15 cellular contexts compared by ENCODE assay signal in genomic region chr3:127787556-127787955, GRCh38. TPM values are rescaled to one million over a fixed set of nuclear protein-coding genes. Genes with fewer than 3 reads are reported as not detected.
DNase-seq lines count a peak whose midpoint lies in the region; ATAC-seq and TF ChIP-seq lines count a peak whose summit lies in the region.
"Had no signal": no experiment of that assay in that cellular context is flagged by ENCODE, and none has a peak within 500 bp of the region (broad histone marks: within the 10 kb centered on the region; RNA-seq: fewer than 3 reads in every experiment).

No MANE protein-coding gene starts in this region.

- H3K4me1 Mint-ChIP-seq in activated T-helper 1 cell treated with anti-CD3 and anti-CD28 coated beads, Interleukin-12 subunit alpha, Interleukin-12 subunit beta, Interleukin-2, Interleukin-4 antibody, amounts not matched to agents 30 ng/mL and 10 ng/mL and 1 ng/mL, durations not matched to agents 14 hours and 24 hours and 36 hours (ENCODE audit: low read depth) = no peaks in the 10 kb centered on the region
- H3K4me1 Mint-ChIP-seq in activated CD4-positive, alpha-beta T cell treated with anti-CD3 and anti-CD28 coated beads, Interleukin-2, amount 10 ng/mL, durations not matched to agents 7 days and 5 days = peaks cover 8% of the 10 kb centered on the region
- H3K4me1 Mint-ChIP-seq: activated CD4-positive, alpha-beta T cell treated with anti-CD3 and anti-CD28 coated beads for 36 hours had no signal

- H3K27me3 ChIP-seq in RWPE2 (ENCODE audit: insufficient read depth, poor library complexity, severe bottlenecking) (no peaks in the 10 kb centered on the region), esophagus muscularis mucosa (no peaks in the 10 kb centered on the region), stomach (no peaks in the 10 kb centered on the region)

- H3K27me3 Mint-ChIP-seq in activated T-helper 1 cell treated with anti-CD3 and anti-CD28 coated beads, Interleukin-12 subunit alpha, Interleukin-12 subunit beta, Interleukin-2, Interleukin-4 antibody, amounts not matched to agents 30 ng/mL and 10 ng/mL and 1 ng/mL, durations not matched to agents 14 hours and 24 hours and 36 hours (ENCODE audit: insufficient read depth) = peaks cover 4% of the 10 kb centered on the region
- peaks cover 21% of the 10 kb centered on the region for H3K27me3 Mint-ChIP-seq in activated CD4-positive, alpha-beta T cell treated with anti-CD3 and anti-CD28 coated beads, Interleukin-2, amount 10 ng/mL, durations not matched to agents 7 days and 5 days

- intact Hi-C loops in esophagus muscularis mucosa (cut with DNase I) = no loop called here
- intact Hi-C loops in stomach (cut with DNase I; ENCODE audit: low total_unique reads) = no loop called here
- intact Hi-C loops in activated T-helper 1 cell treated with anti-CD3 and anti-CD28 coated beads, Interleukin-12 subunit alpha, Interleukin-12 subunit beta, Interleukin-2, Interleukin-4 antibody, amounts not matched to agents 30 ng/mL and 10 ng/mL and 1 ng/mL, durations not matched to agents 14 hours and 24 hours and 36 hours (cut with micrococcal nuclease) = no loop called here

- TF ChIP-seq EP300 in esophagus muscularis mucosa (IDR thresholded peaks at IDR 0.05) (no peak), stomach (IDR thresholded peaks at IDR 0.05) (no peak)

- CTCF ChIA-PET in activated CD4-positive, alpha-beta T cell treated with anti-CD3 and anti-CD28 coated beads, Interleukin-2, amount 10 ng/mL, durations not matched to agents 7 days and 5 days (lab: Charles Lee) = no interaction called here

- TF ChIP-seq POLR2A in esophagus muscularis mucosa (IDR thresholded peaks at IDR 0.05; ENCODE audit: low read depth) (no peak), stomach (IDR thresholded peaks at IDR 0.05) (no peak)

- H3K27ac Mint-ChIP-seq in activated T-helper 1 cell treated with anti-CD3 and anti-CD28 coated beads, Interleukin-12 subunit alpha, Interleukin-12 subunit beta, Interleukin-2, Interleukin-4 antibody, amounts not matched to agents 30 ng/mL and 10 ng/mL and 1 ng/mL, durations not matched to agents 14 hours and 24 hours and 36 hours = no peak overlapping the region
- no peak overlapping the region for H3K27ac Mint-ChIP-seq in activated CD4-positive, alpha-beta T cell treated with anti-CD3 and anti-CD28 coated beads, Interleukin-2, amount 10 ng/mL, durations not matched to agents 7 days and 5 days
- H3K27ac Mint-ChIP-seq: activated CD4-positive, alpha-beta T cell treated with anti-CD3 and anti-CD28 coated beads for 36 hours; activated naive CD8-positive, alpha-beta T cell treated with anti-CD3 and anti-CD28 coated beads, Interleukin-2, amount 50 U/mL, for 24 hours; activated T-cell treated with anti-CD3 and anti-CD28 coated beads, Interleukin-2, amount 50 U/mL, for 24 hours; CD8-positive, alpha-beta T cell had no signal

- no peaks in the 10 kb centered on the region for H3K36me3 Mint-ChIP-seq in activated T-helper 1 cell treated with anti-CD3 and anti-CD28 coated beads, Interleukin-12 subunit alpha, Interleukin-12 subunit beta, Interleukin-2, Interleukin-4 antibody, amounts not matched to agents 30 ng/mL and 10 ng/mL and 1 ng/mL, durations not matched to agents 14 hours and 24 hours and 36 hours (ENCODE audit: low read depth)
- H3K36me3 Mint-ChIP-seq in activated CD4-positive, alpha-beta T cell treated with anti-CD3 and anti-CD28 coated beads, Interleukin-2, amount 10 ng/mL, durations not matched to agents 7 days and 5 days (ENCODE audit: low read depth) = no peaks in the 10 kb centered on the region
- H3K36me3 Mint-ChIP-seq: CD8-positive, alpha-beta T cell had no signal

- DNase-seq in RWPE2 (ENCODE audit: low spot score) (peak; percentile 32), esophagus muscularis mucosa (ENCODE audit: extremely low spot score) (no peak), middle frontal gyrus (ENCODE audit: extremely low spot score, low spot score) (peak; percentile 56), stomach (no peak), NCI-H146 (lab: John Stamatoyannopoulos, UW) (no peak)
- no peak for DNase-seq in activated T-helper 1 cell treated with anti-CD3 and anti-CD28 coated beads, Interleukin-12 subunit alpha, Interleukin-12 subunit beta, Interleukin-2, Interleukin-4 antibody, amounts not matched to agents 30 ng/mL and 10 ng/mL and 1 ng/mL, durations not matched to agents 14 hours and 24 hours and 36 hours (ENCODE audit: low spot score)
- DNase-seq in activated CD4-positive, alpha-beta T cell treated with anti-CD3 and anti-CD28 coated beads, Interleukin-2, amount 10 ng/mL, durations not matched to agents 7 days and 5 days = no peak
- DNase-seq: activated CD4-positive, alpha-beta T cell treated with anti-CD3 and anti-CD28 coated beads for 36 hours; activated naive CD8-positive, alpha-beta T cell treated with anti-CD3 and anti-CD28 coated beads, Interleukin-2, amount 50 U/mL, for 24 hours; activated T-cell treated with anti-CD3 and anti-CD28 coated beads, Interleukin-2, amount 50 U/mL, for 24 hours; CD8-positive, alpha-beta T cell; NCI-H1436; SHP77 treated with DMSO at 0.1 percent for 48 hours; stimulated activated CD4-positive, alpha-beta T cell treated with anti-CD3 and anti-CD28 coated beads, Interleukin-2, amount 100 ng/mL, for 24 hours had no signal

- H3K4me1 ChIP-seq in RWPE2 (ENCODE audit: insufficient read depth, poor library complexity, severe bottlenecking) (peaks cover 20% of the 10 kb centered on the region), esophagus muscularis mucosa (peaks cover 89 to 100% (median 94%) of the 10 kb centered on the region in 4 donors), stomach (peaks cover 18 to 77% (median 57%) of the 10 kb centered on the region in 4 donors)

- H3K4me3 Mint-ChIP-seq in activated T-helper 1 cell treated with anti-CD3 and anti-CD28 coated beads, Interleukin-12 subunit alpha, Interleukin-12 subunit beta, Interleukin-2, Interleukin-4 antibody, amounts not matched to agents 30 ng/mL and 10 ng/mL and 1 ng/mL, durations not matched to agents 14 hours and 24 hours and 36 hours = no peak overlapping the region
- no peak overlapping the region for H3K4me3 Mint-ChIP-seq in activated CD4-positive, alpha-beta T cell treated with anti-CD3 and anti-CD28 coated beads, Interleukin-2, amount 10 ng/mL, durations not matched to agents 7 days and 5 days
- H3K4me3 Mint-ChIP-seq: activated CD4-positive, alpha-beta T cell treated with anti-CD3 and anti-CD28 coated beads for 36 hours; activated naive CD8-positive, alpha-beta T cell treated with anti-CD3 and anti-CD28 coated beads, Interleukin-2, amount 50 U/mL, for 24 hours; activated T-cell treated with anti-CD3 and anti-CD28 coated beads, Interleukin-2, amount 50 U/mL, for 24 hours; CD8-positive, alpha-beta T cell had no signal

- H3K9me3 ChIP-seq in RWPE2 (ENCODE audit: severe bottlenecking) (no peaks in the 10 kb centered on the region), esophagus muscularis mucosa (no peaks in the 10 kb centered on the region), stomach (no peaks in the 10 kb centered on the region)

- no peak overlapping the region for H3K27ac ChIP-seq in RWPE2 (ENCODE audit: poor library complexity, severe bottlenecking)
- H3K27ac ChIP-seq in esophagus muscularis mucosa (replicated peaks in 1 of 4) = peak overlapping the region; percentile 87 to 91 (median 89)
- peak overlapping the region in 4 of 5 donors; percentile 67 to 85 (median 76) for H3K27ac ChIP-seq in stomach

- POLR2A ChIA-PET in activated CD4-positive, alpha-beta T cell treated with anti-CD3 and anti-CD28 coated beads, Interleukin-2, amount 10 ng/mL, durations not matched to agents 7 days and 5 days (lab: Charles Lee) = no interaction called here

- H3K36me3 ChIP-seq in RWPE2 (ENCODE audit: low read depth) (no peaks in the 10 kb centered on the region), esophagus muscularis mucosa (no peaks in the 10 kb centered on the region), stomach (no peaks in the 10 kb centered on the region)

- no peak for TF ChIP-seq CTCF in RWPE2 (IDR thresholded peaks at IDR 0.05; ENCODE audit: poor library complexity, severe bottlenecking)
- no peak for TF ChIP-seq CTCF in esophagus muscularis mucosa (IDR thresholded peaks at IDR 0.05)
- no peak for TF ChIP-seq CTCF in stomach (IDR thresholded peaks at IDR 0.05)

- WGBS in esophagus muscularis mucosa = 40% methylated on average over 12 of the region's 12 CpGs
- WGBS in stomach, 5 donors = 70 to 90% (median 80%) methylated on average over 12 of the region's 12 CpGs

- H3K4me3 ChIP-seq in RWPE2 (ENCODE audit: severe bottlenecking) (no peak overlapping the region), esophagus muscularis mucosa (peak overlapping the region; percentile 8 to 35 (median 20)), stomach (no peak overlapping the region)

- no peak for ATAC-seq in RWPE2 (ENCODE audit: low read depth)
- ATAC-seq in GM19324 (IDR thresholded peaks at IDR 0.05; ENCODE audit: low FRiP score, unreplicated experiment) = no peak
- ATAC-seq: activated CD4-positive, alpha-beta T cell treated with anti-CD3 and anti-CD28 coated beads for 36 hours; activated naive CD8-positive, alpha-beta T cell treated with anti-CD3 and anti-CD28 coated beads, Interleukin-2, amount 50 U/mL, for 24 hours; CD8-positive, alpha-beta T cell had no signal

- H3K9me3 Mint-ChIP-seq in activated T-helper 1 cell treated with anti-CD3 and anti-CD28 coated beads, Interleukin-12 subunit alpha, Interleukin-12 subunit beta, Interleukin-2, Interleukin-4 antibody, amounts not matched to agents 30 ng/mL and 10 ng/mL and 1 ng/mL, durations not matched to agents 14 hours and 24 hours and 36 hours = no peaks in the 10 kb centered on the region
- H3K9me3 Mint-ChIP-seq in activated CD4-positive, alpha-beta T cell treated with anti-CD3 and anti-CD28 coated beads, Interleukin-2, amount 10 ng/mL, durations not matched to agents 7 days and 5 days = no peaks in the 10 kb centered on the region
- H3K9me3 Mint-ChIP-seq: activated naive CD8-positive, alpha-beta T cell treated with anti-CD3 and anti-CD28 coated beads, Interleukin-2, amount 50 U/mL, for 24 hours; activated T-cell treated with anti-CD3 and anti-CD28 coated beads, Interleukin-2, amount 50 U/mL, for 24 hours; CD8-positive, alpha-beta T cell had no signal

RNA-seq across cellular contexts. Expression of gene MGLL, which starts 34.8 kb away (rescaled TPM):
- total RNA-seq in esophagus muscularis mucosa (100 to 1,000 TPM in 1 of 4 donors, 10 to 100 TPM in 3; 56.5 to 155 (median 80.7) TPM), stomach (100 to 1,000 TPM in 1 of 5 donors, 10 to 100 TPM in 4; 10.5 to 118 (median 55.1) TPM)
- 10 to 100 TPM; 17.3 to 50.9 (median 25.0) TPM for polyA plus RNA-seq in stomach
- total RNA-seq in activated T-helper 1 cell treated with anti-CD3 and anti-CD28 coated beads, Interleukin-12 subunit alpha, Interleukin-12 subunit beta, Interleukin-2, Interleukin-4 antibody, amounts not matched to agents 30 ng/mL and 10 ng/mL and 1 ng/mL, durations not matched to agents 14 hours and 24 hours and 36 hours = 2.2 and 2.5 TPM in 2 replicates
- total RNA-seq in activated CD4-positive, alpha-beta T cell treated with anti-CD3 and anti-CD28 coated beads, Interleukin-2, amount 10 ng/mL, durations not matched to agents 7 days and 5 days = under 1 TPM; 0.10 to 0.25 TPM

Comparison
In these comparisons a context has a peak if more than half of its experiments do, and no peak if none do; other contexts are left out.
1. DNase-seq: peak in RWPE2 (single experiment) and middle frontal gyrus (single experiment); none in esophagus muscularis mucosa (single experiment), stomach (single experiment), NCI-H146 (single experiment), activated T-helper 1 cell treated with anti-CD3 and anti-CD28 coated beads, Interleukin-12 subunit alpha, Interleukin-12 subunit beta, Interleukin-2, Interleukin-4 antibody, amounts not matched to agents 30 ng/mL and 10 ng/mL and 1 ng/mL, durations not matched to agents 14 hours and 24 hours and 36 hours (single experiment) and activated CD4-positive, alpha-beta T cell treated with anti-CD3 and anti-CD28 coated beads, Interleukin-2, amount 10 ng/mL, durations not matched to agents 7 days and 5 days (single experiment).
2. H3K4me3 ChIP-seq: peak in esophagus muscularis mucosa (4 of 4); none in RWPE2 (single experiment) and stomach (0 of 4).